1 cellular context compared by ENCODE assay signal in genomic region chr21:32446440-32446839, GRCh38. TPM values are rescaled to one million over a fixed set of nuclear protein-coding genes. Genes with fewer than 3 reads are reported as not detected.
"Had no signal": no experiment of that assay in that cellular context is flagged by ENCODE, and none has a peak within 500 bp of the region (broad histone marks: within the 10 kb centered on the region; RNA-seq: fewer than 3 reads in every experiment).

No MANE protein-coding gene starts in this region.

RNA-seq across cellular contexts. Expression of gene EVA1C, which starts 33.9 kb away (rescaled TPM):
- total RNA-seq: progenitor cell of endocrine pancreas had no signal
